Comparison of ENCODE assay signal across 16 cellular contexts in genomic region chr9:82495884-82496777, GRCh38.
A peak's percentile ranks its signal among the peaks of the same experiment; 100 is the strongest.
DNase-seq lines count a peak whose midpoint lies in the region; ATAC-seq and TF ChIP-seq lines count a peak whose summit lies in the region.
"Had no signal": no experiment of that assay in that cellular context is flagged by ENCODE, and none has a peak within 500 bp of the region (broad histone marks: within the 10 kb centered on the region; RNA-seq: fewer than 3 reads in every experiment).

No MANE protein-coding gene starts in this region.

- H3K27me3 Mint-ChIP-seq in Calu3 (ENCODE audit: unreplicated experiment), result no peaks in the 10 kb centered on the region

- CTCF ChIA-PET in Calu3 (lab: Charles Lee), result no interaction called here

- H3K4me1 ChIP-seq in right atrium auricular region (no peaks in the 10 kb centered on the region), lower lobe of right lung (no peaks in the 10 kb centered on the region)
- H3K4me1 ChIP-seq: A549, HAP-1 had no signal

- no peak overlapping the region for H3K4me3 Mint-ChIP-seq in Calu3 (ENCODE audit: low read depth, unreplicated experiment)

- H3K9me3 ChIP-seq in right atrium auricular region, result peaks cover 0 to 3% of the 10 kb centered on the region in 2 donors
- no peaks in the 10 kb centered on the region for H3K9me3 ChIP-seq in lower lobe of right lung
- H3K9me3 ChIP-seq: A549, HAP-1 had no signal

- H3K36me3 Mint-ChIP-seq in Calu3 (ENCODE audit: insufficient read depth, unreplicated experiment), result no peaks in the 10 kb centered on the region

- H3K4me1 Mint-ChIP-seq in Calu3 (ENCODE audit: low read depth, unreplicated experiment), result no peaks in the 10 kb centered on the region

- TF ChIP-seq CTCF in right atrium auricular region (IDR thresholded peaks at IDR 0.05), result no peak
- no peak for TF ChIP-seq CTCF in choroid plexus epithelial cell (conservative IDR thresholded peaks at IDR 0.05; ENCODE audit: low read depth, low read length)
- no peak for TF ChIP-seq CTCF in lower lobe of right lung (IDR thresholded peaks at IDR 0.05)
- TF ChIP-seq CTCF in Calu3 (IDR thresholded peaks at IDR 0.05; ENCODE audit: unreplicated experiment), result no peak

- H3K36me3 ChIP-seq in right atrium auricular region (no peaks in the 10 kb centered on the region), lower lobe of right lung (no peaks in the 10 kb centered on the region)
- H3K36me3 ChIP-seq: HAP-1 had no signal

- no peaks in the 10 kb centered on the region for H3K27me3 ChIP-seq in right atrium auricular region
- no peaks in the 10 kb centered on the region for H3K27me3 ChIP-seq in lower lobe of right lung (ENCODE audit: low read depth)

- DNase-seq in Right ventricle myocardium superior (peak; percentile 32), right atrium auricular region (ENCODE audit: low spot score) (no peak), choroid plexus epithelial cell (ENCODE audit: low read depth) (peak; percentile 20), left lobe of liver (ENCODE audit: low spot score) (no peak), lower lobe of right lung (no peak), Calu3 (no peak), UCSD-AML1 (lab: John Stamatoyannopoulos, UW; ENCODE audit: unreplicated experiment) (no peak)
- DNase-seq: C1 segment of cervical spinal cord, NCI-H1105, NCI-H1694, NCI-H2227 treated with DMSO at 0.1 percent for 48 hours, NCI-H526 treated with DMSO at 0.1 percent for 48 hours, PC-9 had no signal

- H3K27ac Mint-ChIP-seq in Calu3 (ENCODE audit: unreplicated experiment), result no peak overlapping the region

- H3K27ac ChIP-seq in right atrium auricular region (no peak overlapping the region), lower lobe of right lung (no peak overlapping the region)
- H3K27ac ChIP-seq: A549, PC-9, SK-N-MC had no signal

- BruUV-seq in Calu3 (replicated peaks; lab: Mats Ljungman, UMichigan), result no TSS peak

- no peak overlapping the region for H3K4me3 ChIP-seq in right atrium auricular region
- H3K4me3 ChIP-seq in choroid plexus epithelial cell (ENCODE audit: low read depth, low read length), result no peak overlapping the region
- no peak overlapping the region for H3K4me3 ChIP-seq in lower lobe of right lung
- H3K4me3 ChIP-seq: A549, HAP-1, PC-9, SK-N-MC had no signal

- intact Hi-C loops in Right ventricle myocardium superior (cut with DNase I) (no loop called here), lower lobe of right lung (cut with DNase I) (no loop called here), Calu3 (cut with micrococcal nuclease; ENCODE audit: unreplicated experiment) (no loop called here)

- no peaks in the 10 kb centered on the region for H3K9me3 Mint-ChIP-seq in Calu3 (ENCODE audit: low read depth, unreplicated experiment)

- ATAC-seq in Right ventricle myocardium superior (ENCODE audit: poor library complexity) (peak; percentile 27), left lobe of liver (peak; percentile 39), lower lobe of right lung (no peak)
- ATAC-seq: A549 had no signal

Comparison
In these comparisons a context has a peak if more than half of its experiments do, and no peak if none do; other contexts are left out.
1. DNase-seq: peak in Right ventricle myocardium superior (single experiment) and choroid plexus epithelial cell (single experiment); none in right atrium auricular region (single experiment), left lobe of liver (single experiment), lower lobe of right lung (single experiment), Calu3 (single experiment) and UCSD-AML1 (single experiment).
2. ATAC-seq: peak in Right ventricle myocardium superior (single experiment) and left lobe of liver (single experiment); none in lower lobe of right lung (0 of 2).